ENCODE assay signal across 19 cellular contexts in genomic region chr5:156593546-156593945, GRCh38.
DNase-seq lines count a peak whose midpoint lies in the region; ATAC-seq and TF ChIP-seq lines count a peak whose summit lies in the region.
"Had no signal": no experiment of that assay in that cellular context is flagged by ENCODE, and none has a peak within 500 bp of the region (broad histone marks: within the 10 kb centered on the region; RNA-seq: fewer than 3 reads in every experiment).

No MANE protein-coding gene starts in this region.

- no peaks in the 10 kb centered on the region for H3K36me3 ChIP-seq in SJCRH30
- no peaks in the 10 kb centered on the region for H3K36me3 ChIP-seq in gastrocnemius medialis
- H3K36me3 ChIP-seq: BLaER1 treated with 17β-estradiol and CSF1 and Interleukin-3, amounts not matched to agents 10 nM and 100 nM had no signal

- H3K27ac ChIP-seq in SJCRH30 (peak overlapping the region; percentile 17; the same call in 1 of the 2 replicates), gastrocnemius medialis (peak overlapping the region; percentile 47 to 86 (median 71))
- H3K27ac ChIP-seq: BLaER1 treated with 17β-estradiol and CSF1 and Interleukin-3, amounts not matched to agents 10 nM and 100 nM; C4-2B had no signal

- H3K4me1 ChIP-seq in SJCRH30 (peaks cover 13% of the 10 kb centered on the region), gastrocnemius medialis (peaks cover 4 to 21% of the 10 kb centered on the region in 2 donors)
- H3K4me1 ChIP-seq: BLaER1 treated with 17β-estradiol and CSF1 and Interleukin-3, amounts not matched to agents 10 nM and 100 nM; Caco-2 had no signal

- ATAC-seq in gastrocnemius medialis = no peak
- no peak for ATAC-seq in sciatic nerve
- no peak for ATAC-seq in T-helper 17 cell
- ATAC-seq: CD8-positive, alpha-beta T cell had no signal

- H3K27me3 ChIP-seq in SJCRH30 (no peaks in the 10 kb centered on the region), gastrocnemius medialis (no peaks in the 10 kb centered on the region)
- H3K27me3 ChIP-seq: BLaER1 treated with 17β-estradiol and CSF1 and Interleukin-3, amounts not matched to agents 10 nM and 100 nM had no signal

- no peaks in the 10 kb centered on the region for H3K9me3 ChIP-seq in SJCRH30 (replicated peaks)
- no peaks in the 10 kb centered on the region for H3K9me3 ChIP-seq in gastrocnemius medialis
- no peaks in the 10 kb centered on the region for H3K9me3 ChIP-seq in T-helper 17 cell (ENCODE audit: control insufficient read depth, low read length, poor library complexity, severe bottlenecking)
- H3K9me3 ChIP-seq: BLaER1 treated with 17β-estradiol and CSF1 and Interleukin-3, amounts not matched to agents 10 nM and 100 nM; Caco-2 had no signal

- no peak for TF ChIP-seq CTCF in gastrocnemius medialis (IDR thresholded peaks at IDR 0.05 in 4 of 5, conservative IDR thresholded peaks at IDR 0.05 in 1 of 5)

- in situ Hi-C loops in gastrocnemius medialis (cut with MboI; ENCODE audit: low sequenced_read_pairs in 4 of 4) = no loop called here

- no peak for TF ChIP-seq POLR2A in gastrocnemius medialis (IDR thresholded peaks at IDR 0.05)

- H3K36me3 Mint-ChIP-seq in T-helper 17 cell (ENCODE audit: low read depth) = peaks cover 3% of the 10 kb centered on the region
- H3K36me3 Mint-ChIP-seq: CD8-positive, alpha-beta T cell had no signal

- H3K4me3 ChIP-seq in SJCRH30 (no peak overlapping the region), gastrocnemius medialis (no peak overlapping the region)
- H3K4me3 ChIP-seq: BLaER1 treated with 17β-estradiol and CSF1 and Interleukin-3, amounts not matched to agents 10 nM and 100 nM had no signal

- no peak overlapping the region for H3K4me3 Mint-ChIP-seq in T-helper 17 cell
- H3K4me3 Mint-ChIP-seq: B cell; CD4-positive, alpha-beta T cell; CD8-positive, alpha-beta T cell had no signal

- peaks cover 41% of the 10 kb centered on the region for H3K27me3 Mint-ChIP-seq in T-helper 17 cell

- H3K4me1 Mint-ChIP-seq in T-helper 17 cell = no peaks in the 10 kb centered on the region
- H3K4me1 Mint-ChIP-seq: B cell had no signal

- intact Hi-C loops in gastrocnemius medialis (cut with DNase I; ENCODE audit: low total_unique reads) (loop anchor here (10.0 kb wide), 1 partner anchor 1739 kb away; the partner anchor contains the start of genes CNOT8 and FAXDC2), sciatic nerve (cut with DNase I) (no loop called here)

- peak in 1 of 2 experiments; percentile 38 for DNase-seq in SJCRH30
- DNase-seq in myocyte (ENCODE audit: low read depth) = peak; percentile 74
- DNase-seq in gastrocnemius medialis = no peak
- no peak for DNase-seq in activated gamma-delta T cell treated with Interleukin-2 at 50 U/mL for 16 hours
- no peak for DNase-seq in iPS-NIHi7 (ENCODE audit: extremely low spot score)
- DNase-seq in sciatic nerve (ENCODE audit: low spot score) = no peak
- no peak for DNase-seq in T-helper 17 cell
- DNase-seq: 8988T; ACHN; AML-193; Caco-2; Calu3; CD4-positive, alpha-beta T cell; CD8-positive, alpha-beta T cell; DMS79 treated with DMSO at 0.1 percent for 48 hours; GF-D8 had no signal

- H3K27ac Mint-ChIP-seq in T-helper 17 cell = no peak overlapping the region
- H3K27ac Mint-ChIP-seq: B cell; CD4-positive, alpha-beta T cell; CD8-positive, alpha-beta T cell had no signal
